ENCODE assay signal across 8 cellular contexts in the genomic region with DNA sequence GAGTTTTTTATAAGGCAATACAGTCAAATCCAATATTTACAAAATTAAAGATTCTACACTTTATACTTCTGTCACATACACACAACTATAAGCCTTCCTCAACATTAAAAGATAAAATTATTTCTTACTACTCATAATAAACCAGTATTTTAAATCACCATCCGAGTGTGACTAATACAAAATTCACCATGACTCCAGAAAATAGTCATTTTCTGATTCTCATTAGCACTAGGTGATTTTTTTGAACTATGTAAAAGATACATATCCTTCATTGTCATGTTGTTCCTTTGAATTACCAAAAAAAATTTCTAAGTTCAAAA. TPM values are rescaled to one million over a fixed set of nuclear protein-coding genes. Genes with fewer than 3 reads are reported as not detected.
DNase-seq lines count a peak whose midpoint lies in the region; ATAC-seq, FAIRE-seq and TF ChIP-seq lines count a peak whose summit lies in the region.

No MANE protein-coding gene starts in this region.

- POLR2A ChIA-PET in endothelial cell of umbilical vein (lab: Charles Lee) = interaction anchor here (0.6 to 3.6 kb wide), 8 partner anchors 13 to 774 kb away, joined by 3 to 29 read pairs (median 5); no protein-coding TSS in a partner anchor

- no peaks in the 10 kb centered on the region for H3K9me1 ChIP-seq in endothelial cell of umbilical vein (replicated peaks; ENCODE audit: control insufficient read depth, extremely low read depth, insufficient read depth, low read length)

- H3K4me1 ChIP-seq in HAP-1 = peaks cover 22% of the 10 kb centered on the region
- peaks cover 8% of the 10 kb centered on the region for H3K4me1 ChIP-seq in SJCRH30
- H3K4me1 ChIP-seq in endothelial cell of umbilical vein (ENCODE audit: control insufficient read depth, extremely low read depth, insufficient read depth, low read length) = peaks cover 18% of the 10 kb centered on the region
- no peaks in the 10 kb centered on the region for H3K4me1 ChIP-seq in prostate gland (replicated peaks)

- in situ Hi-C loops in HAP-1 (cut with MboI; ENCODE audit: low sequenced_read_pairs) = no loop called here

- intact Hi-C loops in endothelial cell of umbilical vein (cut with micrococcal nuclease) = loop anchor here (1.0 to 10.0 kb wide), 12 partner anchors 20 to 669 kb away; no protein-coding TSS in a partner anchor
- intact Hi-C loops in prostate gland (cut with DNase I) = no loop called here

- H3K4me3 ChIP-seq in HAP-1 (peak overlapping the region; percentile 15), SJCRH30 (peak overlapping the region; percentile 48), endothelial cell of umbilical vein (replicated peaks in 1 of 3; ENCODE audit: insufficient read depth in 1 of 3, low read depth in 1 of 3, low read length in 3 of 3) (peak overlapping the region; percentile 2 to 99 (median 21)), prostate gland (peak overlapping the region; percentile 15 to 19)

- TF ChIP-seq POLR2A in endothelial cell of umbilical vein (IDR thresholded peaks at IDR 0.05; ENCODE audit: low read depth, low read length) = no peak
- no peak for TF ChIP-seq POLR2A in prostate gland (IDR thresholded peaks at IDR 0.05)

- dilution Hi-C loops in endothelial cell of umbilical vein (cut with MboI; ENCODE audit: extremely low pct_ligation_motif_present, low sequenced_read_pairs) = no loop called here

- H3K27me3 ChIP-seq in HAP-1 (ENCODE audit: low read depth) (no peaks in the 10 kb centered on the region), SJCRH30 (no peaks in the 10 kb centered on the region), endothelial cell of umbilical vein (ENCODE audit: control insufficient read depth in 2 of 2, insufficient read depth in 2 of 2, low read length in 2 of 2) (no peaks in the 10 kb centered on the region), prostate gland (replicated peaks; ENCODE audit: insufficient read depth) (no peaks in the 10 kb centered on the region)

- H3K9me3 ChIP-seq in HAP-1 = no peaks in the 10 kb centered on the region
- no peaks in the 10 kb centered on the region for H3K9me3 ChIP-seq in SJCRH30 (replicated peaks)
- no peaks in the 10 kb centered on the region for H3K9me3 ChIP-seq in endothelial cell of umbilical vein (replicated peaks; ENCODE audit: control insufficient read depth, insufficient read depth, low read length)
- no peaks in the 10 kb centered on the region for H3K9me3 ChIP-seq in prostate gland

- peak overlapping the region; percentile 100 for H3K9ac ChIP-seq in endothelial cell of umbilical vein (replicated peaks; ENCODE audit: extremely low read depth, insufficient read depth, low read length)

- 26% methylated on average over 1 of the region's 1 CpG for WGBS in prostate gland

- DNase-seq in HAP-1 (ENCODE audit: low spot score in 2 of 2) (no peak), SJCRH30 (peak in 1 of 2 experiments; percentile 6), endothelial cell of umbilical vein (ENCODE audit: low read depth, low spot score) (no peak), prostate gland (ENCODE audit: low spot score) (no peak), T1000 (lab: John Stamatoyannopoulos, UW) (no peak), urothelium cell line (ENCODE audit: low spot score) (no peak)

- no peak for FAIRE-seq in endothelial cell of umbilical vein (lab: Jason Lieb, UNC)
- no peak for FAIRE-seq in urothelium cell line (lab: Jason Lieb, UNC)

- H3K36me3 ChIP-seq in HAP-1 (replicated peaks) = peaks cover 3% of the 10 kb centered on the region; the same call in 1 of the 2 replicates
- H3K36me3 ChIP-seq in SJCRH30 = no peaks in the 10 kb centered on the region
- H3K36me3 ChIP-seq in endothelial cell of umbilical vein (ENCODE audit: control insufficient read depth in 2 of 2, extremely low read depth in 1 of 2, insufficient read depth in 2 of 2, low read length in 2 of 2) = peaks cover 0 to 2% of the 10 kb centered on the region in 2 experiments
- no peaks in the 10 kb centered on the region for H3K36me3 ChIP-seq in prostate gland

- no peak overlapping the region for H2AFZ ChIP-seq in endothelial cell of umbilical vein (ENCODE audit: low read depth, low read length)

- no TSS peak for BruUV-seq in endothelial cell of umbilical vein (replicated peaks; lab: Mats Ljungman, UMichigan)

- H3K27ac ChIP-seq in SJCRH30 (peak overlapping the region; percentile 84), endothelial cell of umbilical vein (ENCODE audit: insufficient read depth, low read depth, low read length) (peak overlapping the region; percentile 96), prostate gland (peak overlapping the region; percentile 33 to 66)

- H3K79me2 ChIP-seq in endothelial cell of umbilical vein (ENCODE audit: control insufficient read depth, insufficient read depth, low read length) = peaks cover 47% of the 10 kb centered on the region

- no peak for TF ChIP-seq CTCF in endothelial cell of umbilical vein (IDR thresholded peaks at IDR 0.05; ENCODE audit: extremely low read depth in 1 of 2, insufficient read depth in 1 of 2, low read depth in 1 of 2, low read length in 2 of 2)
- TF ChIP-seq CTCF in prostate gland (IDR thresholded peaks at IDR 0.05) = no peak

- H3K4me2 ChIP-seq in endothelial cell of umbilical vein (ENCODE audit: insufficient read depth, low read length) = peak overlapping the region; percentile 98

- ATAC-seq in HG03378 (IDR thresholded peaks at IDR 0.05; ENCODE audit: unreplicated experiment) = no peak
- no peak for ATAC-seq in GM18861 (IDR thresholded peaks at IDR 0.05; ENCODE audit: unreplicated experiment)

- CTCF ChIA-PET in endothelial cell of umbilical vein (lab: Charles Lee) = interaction anchor here (0.7 to 1.9 kb wide), 7 partner anchors 13 to 313 kb away, joined by 3 to 11 read pairs (median 3); no protein-coding TSS in a partner anchor

- H4K20me1 ChIP-seq in endothelial cell of umbilical vein (replicated peaks; ENCODE audit: control insufficient read depth, extremely low read depth, insufficient read depth, low read length) = no peaks in the 10 kb centered on the region

TF ChIP-seq in endothelial cell of umbilical vein, 7 proteins besides CTCF, POLR2A, EP300 and RAD21:
- TF ChIP-seq JUN (IDR thresholded peaks at IDR 0.05; ENCODE audit: borderline replicate concordance, insufficient read depth, insufficient read length, low read depth) = no peak
- no peak for TF ChIP-seq MYC (IDR thresholded peaks at IDR 0.05; ENCODE audit: low read depth, low read length)
- TF ChIP-seq, protein P1, sequence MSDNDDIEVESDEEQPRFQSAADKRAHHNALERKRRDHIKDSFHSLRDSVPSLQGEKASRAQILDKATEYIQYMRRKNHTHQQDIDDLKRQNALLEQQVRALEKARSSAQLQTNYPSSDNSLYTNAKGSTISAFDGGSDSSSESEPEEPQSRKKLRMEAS (IDR thresholded peaks at IDR 0.05; ENCODE audit: insufficient read depth, insufficient read length) = no peak
- no peak for TF ChIP-seq EZH2 (IDR thresholded peaks at IDR 0.05; ENCODE audit: borderline replicate concordance, low read depth, low read length, severe bottlenecking)

RNA-seq across cellular contexts. Expression of a gene that starts 0.6 kb away (rescaled TPM):
- 1.2 and 2.1 TPM in 2 replicates for total RNA-seq in SJCRH30 (2014; rRNA removed; shearing (Covaris generic))
- total RNA-seq in endothelial cell of umbilical vein = 79.3 and 82.7 TPM in 2 replicates
- 22.8 and 28.4 TPM in 2 replicates for polyA plus RNA-seq in endothelial cell of umbilical vein
- polyA plus RNA-seq in endothelial cell of umbilical vein (2011; cell fraction: cytosol; rRNA removed) = 19.6 and 23.6 TPM in 2 replicates
- polyA plus RNA-seq in endothelial cell of umbilical vein (2011; cell fraction: nucleus; rRNA removed) = 65.9 and 76.9 TPM in 2 replicates
- 39.1 and 58.9 TPM in 2 replicates for polyA plus RNA-seq in endothelial cell of umbilical vein (2012)
- 263 and 304 TPM in 2 replicates for polyA minus RNA-seq in endothelial cell of umbilical vein
- 59.9 TPM for polyA minus RNA-seq in endothelial cell of umbilical vein (2011; cell fraction: cytosol; rRNA and poly(A)+ RNA removed)
- polyA minus RNA-seq in endothelial cell of umbilical vein (2011; cell fraction: nucleus; rRNA and poly(A)+ RNA removed) = 162 and 225 TPM in 2 replicates
- 1 to 10 TPM; 1.3 to 1.5 TPM for total RNA-seq in prostate gland

Comparison
In these comparisons a context has a peak if more than half of its experiments do, and no peak if none do; other contexts are left out.
1. RNA of a gene that starts 0.6 kb away (total RNA-seq): 79.3 to 82.7 TPM in endothelial cell of umbilical vein; 1.2 to 2.1 TPM in SJCRH30 and 1.3 to 1.5 TPM in prostate gland; every median in the first group is over 10 times any median in the second.
2. Peak in every context shown above with its lines, with median percentiles within 50 percentile points of each other: H3K4me3 ChIP-seq and H3K27ac ChIP-seq.